Comparison of ENCODE assay signal across 26 cellular contexts in genomic region chr7:138395763-138396162, GRCh38.
"Had no signal": no experiment of that assay in that cellular context is flagged by ENCODE, and none has a peak within 500 bp of the region (broad histone marks: within the 10 kb centered on the region; RNA-seq: fewer than 3 reads in every experiment).

No MANE protein-coding gene starts in this region.

- H3K9me3 ChIP-seq: colonic mucosa, esophagus muscularis mucosa, gastroesophageal sphincter, heart left ventricle, left lung, psoas muscle, spleen, testis, tibial artery had no signal

- H3K4me1 Mint-ChIP-seq: naive thymus-derived CD8-positive, alpha-beta T cell; stimulated activated memory B cell treated with anti-CD40 and anti-IgM and Interleukin-4, amounts not matched to agents 10 μg/mL and 1 μg/mL and 100 μg/mL, for 72 hours had no signal

- H3K4me3 Mint-ChIP-seq: dendritic cell treated with granulocyte-macrophage colony-stimulating factor and Interleukin-4, amounts not matched to agents 40 ng/mL and 50 ng/mL, for 4 days; endodermal cell; naive thymus-derived CD8-positive, alpha-beta T cell; stimulated activated memory B cell treated with anti-CD40 and anti-IgM and Interleukin-4, amounts not matched to agents 10 μg/mL and 1 μg/mL and 100 μg/mL, for 72 hours had no signal

- H3K27ac ChIP-seq: colonic mucosa, esophagus muscularis mucosa, foreskin keratinocyte, gastroesophageal sphincter, heart left ventricle, left lung, psoas muscle, skin epidermis, spleen, testis, tibial artery had no signal

- H3K27ac Mint-ChIP-seq: dendritic cell treated with granulocyte-macrophage colony-stimulating factor and Interleukin-4, amounts not matched to agents 40 ng/mL and 50 ng/mL, for 4 days; naive thymus-derived CD8-positive, alpha-beta T cell; stimulated activated memory B cell treated with anti-CD40 and anti-IgM and Interleukin-4, amounts not matched to agents 10 μg/mL and 1 μg/mL and 100 μg/mL, for 72 hours had no signal

- H3K36me3 Mint-ChIP-seq: naive thymus-derived CD8-positive, alpha-beta T cell; stimulated activated memory B cell treated with anti-CD40 and anti-IgM and Interleukin-4, amounts not matched to agents 10 μg/mL and 1 μg/mL and 100 μg/mL, for 72 hours; type B pancreatic cell had no signal

- ATAC-seq: foreskin keratinocyte; gastroesophageal sphincter; heart left ventricle; left cardiac atrium; naive thymus-derived CD8-positive, alpha-beta T cell; psoas muscle; right cardiac atrium; stimulated activated memory B cell treated with anti-CD40 and anti-IgM and Interleukin-4, amounts not matched to agents 10 μg/mL and 1 μg/mL and 100 μg/mL, for 72 hours; stimulated activated naive CD8-positive, alpha-beta T cell treated with anti-CD3 and anti-CD28 coated beads, Interleukin-15, Interleukin-2, amounts not matched to agents 100 U/mL and 50 U/mL, for 24 hours had no signal

- DNase-seq: effector CD8-positive, alpha-beta T cell; foreskin keratinocyte; heart left ventricle; hippocampal formation; left cardiac atrium; mammary epithelial cell; naive thymus-derived CD8-positive, alpha-beta T cell; nucleus accumbens; posterior cingulate gyrus; psoas muscle; right cardiac atrium; spleen; stimulated activated CD4-positive, alpha-beta T cell treated with anti-CD3 and anti-CD28 coated beads, Interleukin-4, amount 100 ng/mL, for 4 hours; stimulated activated naive CD8-positive, alpha-beta T cell treated with anti-CD3 and anti-CD28 coated beads, Interleukin-15, Interleukin-2, amounts not matched to agents 100 U/mL and 50 U/mL, for 24 hours; substantia nigra; testis; tibial artery had no signal

- H3K27me3 Mint-ChIP-seq: dendritic cell treated with granulocyte-macrophage colony-stimulating factor and Interleukin-4, amounts not matched to agents 40 ng/mL and 50 ng/mL, for 4 days; naive thymus-derived CD8-positive, alpha-beta T cell; type B pancreatic cell had no signal

- H3K4me1 ChIP-seq: colonic mucosa, esophagus muscularis mucosa, foreskin keratinocyte, gastroesophageal sphincter, heart left ventricle, left lung, psoas muscle, spleen, testis, tibial artery had no signal

- H3K27me3 ChIP-seq: colonic mucosa, esophagus muscularis mucosa, foreskin keratinocyte, gastroesophageal sphincter, heart left ventricle, left lung, spleen, testis, tibial artery had no signal

- H3K4me3 ChIP-seq: colonic mucosa, esophagus muscularis mucosa, gastroesophageal sphincter, heart left ventricle, left lung, psoas muscle, skin epidermis, spleen, testis, tibial artery had no signal

- H3K36me3 ChIP-seq: colonic mucosa, esophagus muscularis mucosa, gastroesophageal sphincter, heart left ventricle, left lung, spleen, tibial artery had no signal
